Comparison of ENCODE assay signal across 11 cellular contexts in the genomic region with DNA sequence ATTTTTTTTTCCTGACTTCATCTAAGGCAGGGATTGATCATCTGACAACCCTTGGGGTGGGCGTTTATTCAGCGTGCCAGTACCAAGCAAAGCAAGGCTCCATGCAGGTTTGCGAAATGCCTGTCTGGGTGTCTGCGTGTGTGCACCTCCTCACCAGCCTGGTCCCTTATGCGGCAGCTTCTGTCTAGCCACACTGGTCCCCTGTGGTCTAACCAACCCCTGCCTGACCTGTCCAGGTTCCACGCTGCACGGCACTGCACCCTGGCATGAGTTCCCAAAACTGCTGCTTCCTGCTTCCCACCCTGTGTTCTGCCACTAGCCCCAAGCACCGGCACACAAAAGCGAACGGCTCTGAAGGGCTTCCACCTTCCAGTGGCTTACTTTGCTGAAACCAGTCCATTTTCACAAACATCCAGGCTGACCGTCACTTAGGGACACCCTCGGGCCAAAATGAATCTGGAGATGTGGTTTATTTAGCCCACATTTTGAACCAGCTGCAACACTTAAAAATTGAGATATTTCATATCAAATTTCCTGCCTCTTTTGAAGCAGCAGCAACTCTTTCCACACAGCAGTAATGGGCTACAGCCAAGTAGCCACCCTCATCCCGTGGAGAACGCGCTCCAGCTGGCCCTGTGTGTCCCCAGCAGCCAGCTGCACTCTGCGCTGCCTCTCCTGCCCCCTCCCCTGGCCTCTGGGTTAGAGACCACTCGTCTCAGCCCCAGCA. TPM values are rescaled to one million over a fixed set of nuclear protein-coding genes. Genes with fewer than 3 reads are reported as not detected.
DNase-seq lines count a peak whose midpoint lies in the region; ATAC-seq, FAIRE-seq and TF ChIP-seq lines count a peak whose summit lies in the region.
"Had no signal": no experiment of that assay in that cellular context is flagged by ENCODE, and none has a peak within 500 bp of the region (broad histone marks: within the 10 kb centered on the region; RNA-seq: fewer than 3 reads in every experiment).

No MANE protein-coding gene starts in this region.

- H3K9me3 ChIP-seq in HEK293 (ENCODE audit: control insufficient read depth, insufficient read depth, low read depth, low read length) (no peaks in the 10 kb centered on the region), hepatocyte (ENCODE audit: low read depth) (no peaks in the 10 kb centered on the region)

- no peaks in the 10 kb centered on the region for H4K20me1 ChIP-seq in hepatocyte (ENCODE audit: insufficient read depth, poor library complexity, severe bottlenecking)

- H3K4me2 ChIP-seq in hepatocyte, result no peak overlapping the region

- no peak for TF ChIP-seq CTCF in HEK293 (tag by site-specific recombination; IDR thresholded peaks at IDR 0.05)
- TF ChIP-seq CTCF in bronchial epithelial cell (IDR thresholded peaks at IDR 0.05; ENCODE audit: insufficient read depth, low read length, severe bottlenecking), result no peak
- TF ChIP-seq CTCF in hepatocyte (IDR thresholded peaks at IDR 0.05; ENCODE audit: poor library complexity), result no peak

- no peaks in the 10 kb centered on the region for H3K36me3 ChIP-seq in ACC112 (ENCODE audit: insufficient read depth, low read length)
- H3K36me3 ChIP-seq in HEK293 (ENCODE audit: control insufficient read depth in 2 of 2, insufficient read depth in 1 of 2, low read length in 2 of 2), result no peaks in the 10 kb centered on the region
- no peaks in the 10 kb centered on the region for H3K36me3 ChIP-seq in bronchial epithelial cell (ENCODE audit: control insufficient read depth, insufficient read depth, low read length)
- no peaks in the 10 kb centered on the region for H3K36me3 ChIP-seq in hepatocyte (replicated peaks; ENCODE audit: insufficient read depth, low read depth)

- POLR2A ChIA-PET in HEK293 (lab: Yijun Ruan, JAX), result interaction anchor here (0.7 kb wide), 1 partner anchor 8 kb away, joined by 3 read pairs; no protein-coding TSS in a partner anchor

- ATAC-seq in HG02973 (IDR thresholded peaks at IDR 0.05; ENCODE audit: unreplicated experiment), result no peak
- ATAC-seq: GM12878; stimulated activated naive B cell treated with anti-CD40 and anti-IgM and Interleukin-4, amounts not matched to agents 10 μg/mL and 1 μg/mL and 100 μg/mL, for 72 hours had no signal

- peaks cover 6% of the 10 kb centered on the region for H3K79me2 ChIP-seq in ACC112 (ENCODE audit: control insufficient read depth, insufficient read depth, low read length, unreplicated experiment)
- peaks cover 16% of the 10 kb centered on the region for H3K79me2 ChIP-seq in hepatocyte

- WGBS in hepatocyte (ENCODE audit: low lambda C conversion rate, missing lambda C conversion rate), result 82% methylated on average over 17 of the region's 17 CpGs

- CTCF ChIA-PET in HEK293 (lab: Yijun Ruan, JAX), result interaction anchor here (0.6 to 1.0 kb wide), 5 partner anchors 21 to 626 kb away, joined by 3 read pairs; no protein-coding TSS in a partner anchor

- no peak overlapping the region for H3K4me3 ChIP-seq in ACC112 (ENCODE audit: low read depth, low read length)
- H3K4me3 ChIP-seq in HEK293 (ENCODE audit: low read depth, low read length), result no peak overlapping the region
- H3K4me3 ChIP-seq in bronchial epithelial cell (ENCODE audit: low read depth, low read length), result no peak overlapping the region
- no peak overlapping the region for H3K4me3 ChIP-seq in hepatocyte
- H3K4me3 ChIP-seq: GM12878 had no signal

- H3K9me2 ChIP-seq in hepatocyte (replicated peaks; ENCODE audit: insufficient read depth), result no peaks in the 10 kb centered on the region

- H3K27me3 ChIP-seq in ACC112 (ENCODE audit: insufficient read depth, low read length) (no peaks in the 10 kb centered on the region), bronchial epithelial cell (ENCODE audit: control insufficient read depth, insufficient read depth, low read length) (no peaks in the 10 kb centered on the region), hepatocyte (no peaks in the 10 kb centered on the region)

- H3K4me1 ChIP-seq in ACC112 (ENCODE audit: control insufficient read depth, insufficient read depth, low read length, unreplicated experiment) (peaks cover 23% of the 10 kb centered on the region), HEK293 (ENCODE audit: control insufficient read depth, insufficient read depth, low read length) (peaks cover 32% of the 10 kb centered on the region), hepatocyte (ENCODE audit: insufficient read depth) (peaks cover 24% of the 10 kb centered on the region)

- H2AFZ ChIP-seq in ACC112 (ENCODE audit: low read length, unreplicated experiment) (no peak overlapping the region), hepatocyte (no peak overlapping the region)

- DNase-seq in bronchial epithelial cell (ENCODE audit: low read depth), result peak; percentile 17
- DNase-seq in hepatocyte (ENCODE audit: low spot score), result no peak
- no peak for DNase-seq in NK-92 treated with Interleukin-12 subunit alpha and Interleukin-12 subunit beta, amount 100 ng/mL, for 24 hours (lab: John Stamatoyannopoulos, UW)
- no peak for DNase-seq in stimulated activated CD4-positive, alpha-beta T cell treated with anti-CD3 and anti-CD28 coated beads, Interleukin-4, amount 100 ng/mL, for 4 hours
- DNase-seq in NAMALWA (ENCODE audit: low spot score), result no peak
- DNase-seq: NCI-H1694; stimulated activated naive B cell treated with anti-CD40 and anti-IgM and Interleukin-4, amounts not matched to agents 10 μg/mL and 1 μg/mL and 100 μg/mL, for 72 hours had no signal

- FAIRE-seq in bronchial epithelial cell (lab: Jason Lieb, UNC), result no peak
- FAIRE-seq: GM12878 had no signal

- peak overlapping the region; percentile 96 for H3K27ac ChIP-seq in ACC112 (ENCODE audit: low read depth, low read length)
- H3K27ac ChIP-seq in HEK293 (ENCODE audit: extremely low read depth, low read depth, low read length), result peak overlapping the region; percentile 45; the same call in 1 of the 2 replicates
- H3K27ac ChIP-seq in hepatocyte, result peak overlapping the region; percentile 88

TF ChIP-seq in HEK293, 187 proteins besides CTCF, POLR2A, EP300 and RAD21 (continues in another document):
- TF ChIP-seq ZNF433 (tag by site-specific recombination; IDR thresholded peaks at IDR 0.05; ENCODE audit: low read depth), result no peak
- TF ChIP-seq ZNF707 (tag by site-specific recombination; IDR thresholded peaks at IDR 0.05), result no peak
- no peak for TF ChIP-seq OVOL3 (tag by site-specific recombination; IDR thresholded peaks at IDR 0.05)
- TF ChIP-seq, protein P1, sequence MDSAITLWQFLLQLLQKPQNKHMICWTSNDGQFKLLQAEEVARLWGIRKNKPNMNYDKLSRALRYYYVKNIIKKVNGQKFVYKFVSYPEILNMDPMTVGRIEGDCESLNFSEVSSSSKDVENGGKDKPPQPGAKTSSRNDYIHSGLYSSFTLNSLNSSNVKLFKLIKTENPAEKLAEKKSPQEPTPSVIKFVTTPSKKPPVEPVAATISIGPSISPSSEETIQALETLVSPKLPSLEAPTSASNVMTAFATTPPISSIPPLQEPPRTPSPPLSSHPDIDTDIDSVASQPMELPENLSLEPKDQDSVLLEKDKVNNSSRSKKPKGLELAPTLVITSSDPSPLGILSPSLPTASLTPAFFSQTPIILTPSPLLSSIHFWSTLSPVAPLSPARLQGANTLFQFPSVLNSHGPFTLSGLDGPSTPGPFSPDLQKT (IDR thresholded peaks at IDR 0.05; ENCODE audit: borderline replicate concordance, low read depth, low read length), result no peak
- TF ChIP-seq, protein P2, sequence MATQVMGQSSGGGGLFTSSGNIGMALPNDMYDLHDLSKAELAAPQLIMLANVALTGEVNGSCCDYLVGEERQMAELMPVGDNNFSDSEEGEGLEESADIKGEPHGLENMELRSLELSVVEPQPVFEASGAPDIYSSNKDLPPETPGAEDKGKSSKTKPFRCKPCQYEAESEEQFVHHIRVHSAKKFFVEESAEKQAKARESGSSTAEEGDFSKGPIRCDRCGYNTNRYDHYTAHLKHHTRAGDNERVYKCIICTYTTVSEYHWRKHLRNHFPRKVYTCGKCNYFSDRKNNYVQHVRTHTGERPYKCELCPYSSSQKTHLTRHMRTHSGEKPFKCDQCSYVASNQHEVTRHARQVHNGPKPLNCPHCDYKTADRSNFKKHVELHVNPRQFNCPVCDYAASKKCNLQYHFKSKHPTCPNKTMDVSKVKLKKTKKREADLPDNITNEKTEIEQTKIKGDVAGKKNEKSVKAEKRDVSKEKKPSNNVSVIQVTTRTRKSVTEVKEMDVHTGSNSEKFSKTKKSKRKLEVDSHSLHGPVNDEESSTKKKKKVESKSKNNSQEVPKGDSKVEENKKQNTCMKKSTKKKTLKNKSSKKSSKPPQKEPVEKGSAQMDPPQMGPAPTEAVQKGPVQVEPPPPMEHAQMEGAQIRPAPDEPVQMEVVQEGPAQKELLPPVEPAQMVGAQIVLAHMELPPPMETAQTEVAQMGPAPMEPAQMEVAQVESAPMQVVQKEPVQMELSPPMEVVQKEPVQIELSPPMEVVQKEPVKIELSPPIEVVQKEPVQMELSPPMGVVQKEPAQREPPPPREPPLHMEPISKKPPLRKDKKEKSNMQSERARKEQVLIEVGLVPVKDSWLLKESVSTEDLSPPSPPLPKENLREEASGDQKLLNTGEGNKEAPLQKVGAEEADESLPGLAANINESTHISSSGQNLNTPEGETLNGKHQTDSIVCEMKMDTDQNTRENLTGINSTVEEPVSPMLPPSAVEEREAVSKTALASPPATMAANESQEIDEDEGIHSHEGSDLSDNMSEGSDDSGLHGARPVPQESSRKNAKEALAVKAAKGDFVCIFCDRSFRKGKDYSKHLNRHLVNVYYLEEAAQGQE (tag by site-specific recombination; IDR thresholded peaks at IDR 0.05), result no peak
- no peak for TF ChIP-seq ZNF510 (tag by site-specific recombination; IDR thresholded peaks at IDR 0.05; ENCODE audit: insufficient replicate concordance)
- TF ChIP-seq, protein P3, sequence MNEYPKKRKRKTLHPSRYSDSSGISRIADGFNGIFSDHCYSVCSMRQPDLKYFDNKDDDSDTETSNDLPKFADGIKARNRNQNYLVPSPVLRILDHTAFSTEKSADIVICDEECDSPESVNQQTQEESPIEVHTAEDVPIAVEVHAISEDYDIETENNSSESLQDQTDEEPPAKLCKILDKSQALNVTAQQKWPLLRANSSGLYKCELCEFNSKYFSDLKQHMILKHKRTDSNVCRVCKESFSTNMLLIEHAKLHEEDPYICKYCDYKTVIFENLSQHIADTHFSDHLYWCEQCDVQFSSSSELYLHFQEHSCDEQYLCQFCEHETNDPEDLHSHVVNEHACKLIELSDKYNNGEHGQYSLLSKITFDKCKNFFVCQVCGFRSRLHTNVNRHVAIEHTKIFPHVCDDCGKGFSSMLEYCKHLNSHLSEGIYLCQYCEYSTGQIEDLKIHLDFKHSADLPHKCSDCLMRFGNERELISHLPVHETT (tag by site-specific recombination; IDR thresholded peaks at IDR 0.05), result no peak
- peak; percentile 99 for TF ChIP-seq ZNF600 (tag by site-specific recombination; IDR thresholded peaks at IDR 0.05)

RNA-seq across cellular contexts. Expression of a gene that starts 55.7 kb away (rescaled TPM):
- total RNA-seq in bronchial epithelial cell (26.3 and 32.1 TPM in 2 replicates), hepatocyte (16.7 and 30.4 TPM in 2 replicates)
- 9.2 and 10.6 TPM in 2 replicates for polyA plus RNA-seq in hepatocyte

Comparison
In these comparisons a context has a peak if more than half of its experiments do, and no peak if none do; other contexts are left out.
1. H3K27ac ChIP-seq: peak in every context shown above with its lines; median percentile 96 in ACC112; 88 in hepatocyte; 45 in HEK293.